19 cellular contexts compared by ENCODE assay signal in genomic region chr17:82177276-82177675, GRCh38. TPM values are rescaled to one million over a fixed set of nuclear protein-coding genes. Genes with fewer than 3 reads are reported as not detected.
A peak's percentile ranks its signal among the peaks of the same experiment; 100 is the strongest.
DNase-seq lines count a peak whose midpoint lies in the region; ATAC-seq, FAIRE-seq and TF ChIP-seq lines count a peak whose summit lies in the region.
"Had no signal": no experiment of that assay in that cellular context is flagged by ENCODE, and none has a peak within 500 bp of the region (broad histone marks: within the 10 kb centered on the region; RNA-seq: fewer than 3 reads in every experiment).

No MANE protein-coding gene starts in this region.

- TF ChIP-seq RAD21 in HepG2 (CRISPR knock-in tag; IDR thresholded peaks at IDR 0.05) (no peak), GM12878 (IDR thresholded peaks at IDR 0.05; ENCODE audit: insufficient read depth, low read depth, low read length) (no peak)

- in situ Hi-C loops in HepG2 (cut with HindIII; ENCODE audit: extremely low pct_ligation_motif_present, low pct_unique_long_range_greater_than_20kb) (no loop called here), GM12878 (cut with MboI) (no loop called here)

- TF ChIP-seq POLR2A in HepG2 (IDR thresholded peaks at IDR 0.05; ENCODE audit: insufficient read depth in 1 of 2, low read depth in 2 of 2, low read length in 2 of 2) (no peak), right lobe of liver (IDR thresholded peaks at IDR 0.05) (no peak), GM12878 (IDR thresholded peaks at IDR 0.05; ENCODE audit: low read depth, low read length) (no peak), thyroid gland (IDR thresholded peaks at IDR 0.05) (no peak)

- ATAC-seq in HepG2: no peak
- ATAC-seq in right lobe of liver: no peak
- no peak for ATAC-seq in GM12878

- TF ChIP-seq CTCF in HepG2 (CRISPR knock-in tag; IDR thresholded peaks at IDR 0.05): no peak
- no peak for TF ChIP-seq CTCF in right lobe of liver (IDR thresholded peaks at IDR 0.05)
- TF ChIP-seq CTCF in GM12878 (IDR thresholded peaks at IDR 0.05 in 2 of 3, conservative IDR thresholded peaks at IDR 0.05 in 1 of 3; ENCODE audit: control insufficient read depth in 2 of 3, extremely low read depth in 1 of 3, insufficient read depth in 1 of 3, low read depth in 3 of 3, low read length in 3 of 3): no peak
- no peak for TF ChIP-seq CTCF in keratinocyte (optimal IDR thresholded peaks at IDR 0.05 in 1 of 3, IDR thresholded peaks at IDR 0.05 in 1 of 3, conservative IDR thresholded peaks at IDR 0.05 in 1 of 3; ENCODE audit: extremely low read depth in 1 of 3, insufficient read depth in 2 of 3, low read length in 3 of 3)
- TF ChIP-seq CTCF in thyroid gland (IDR thresholded peaks at IDR 0.05): no peak

- RAD21 ChIA-PET in GM12878 (lab: Charles Lee; ENCODE audit: unreplicated experiment): no interaction called here

- no peaks in the 10 kb centered on the region for H4K20me1 ChIP-seq in HepG2 (ENCODE audit: insufficient read depth, low read length)
- no peaks in the 10 kb centered on the region for H4K20me1 ChIP-seq in GM12878 (ENCODE audit: control insufficient read depth, insufficient read depth)
- H4K20me1 ChIP-seq in keratinocyte (ENCODE audit: control insufficient read depth, extremely low read depth, insufficient read depth, low read length): no peaks in the 10 kb centered on the region

- DNase-seq in HepG2 (ENCODE audit: low spot score) (no peak), right lobe of liver (no peak), GM12878 (ENCODE audit: low read depth, low spot score) (no peak), keratinocyte (ENCODE audit: low read depth, low spot score) (no peak), thyroid gland (peak; percentile 91 to 93), RPMI8226 (no peak), SKM-1 treated with dmso at 0.1 percent for 144 hours (lab: John Stamatoyannopoulos, UW; ENCODE audit: unreplicated experiment) (no peak), cerebellar nuclear complex (lab: John Stamatoyannopoulos, UW) (no peak)
- DNase-seq: Calu3, DMS79 treated with DMSO at 0.1 percent for 48 hours, Kasumi-1, MV-4-11, NCI-H1105, NCI-H146, NCI-H1930, NCI-H2107, NCI-H524, NCI-H774 had no signal

- SMC1A ChIA-PET in GM12878 (lab: Charles Lee; ENCODE audit: uncharacterized antibody, unreplicated experiment): no interaction called here

- H3K4me3 ChIP-seq in HepG2 (replicated peaks in 1 of 3; ENCODE audit: insufficient read depth in 1 of 3, low read depth in 2 of 3, low read length in 3 of 3): no peak overlapping the region
- no peak overlapping the region for H3K4me3 ChIP-seq in right lobe of liver
- no peak overlapping the region for H3K4me3 ChIP-seq in GM12878
- no peak overlapping the region for H3K4me3 ChIP-seq in keratinocyte (ENCODE audit: control insufficient read depth in 2 of 3, extremely low read depth in 1 of 3, insufficient read depth in 2 of 3, low read depth in 1 of 3, low read length in 3 of 3)
- no peak overlapping the region for H3K4me3 ChIP-seq in thyroid gland (replicated peaks in 1 of 3)
- H3K4me3 ChIP-seq: SJSA1 had no signal

- BruUV-seq in HepG2 (replicated peaks; lab: Mats Ljungman, UMichigan) (no TSS peak), GM12878 (replicated peaks; lab: Mats Ljungman, UMichigan) (no TSS peak)

- no peaks in the 10 kb centered on the region for H3K79me2 ChIP-seq in HepG2 (ENCODE audit: insufficient read depth, low read length)
- H3K79me2 ChIP-seq in GM12878 (ENCODE audit: control insufficient read depth, insufficient read depth, low read length): no peaks in the 10 kb centered on the region
- H3K79me2 ChIP-seq in keratinocyte (ENCODE audit: control insufficient read depth, insufficient read depth, low read length): no peaks in the 10 kb centered on the region

- dilution Hi-C loops in keratinocyte (cut with MboI; ENCODE audit: extremely low pct_ligation_motif_present, low sequenced_read_pairs): no loop called here

- peaks cover 6 to 11% of the 10 kb centered on the region in 2 experiments; a peak in 4 of 5 replicates for H3K36me3 ChIP-seq in HepG2 (replicated peaks in 1 of 2; ENCODE audit: control insufficient read depth in 1 of 2, insufficient read depth in 2 of 2, low read length in 2 of 2)
- no peaks in the 10 kb centered on the region for H3K36me3 ChIP-seq in right lobe of liver
- H3K36me3 ChIP-seq in GM12878 (ENCODE audit: control insufficient read depth in 2 of 2, insufficient read depth in 2 of 2, low read length in 1 of 2): no peaks in the 10 kb centered on the region; a peak in 1 of 4 replicates
- peaks cover 3 to 33% of the 10 kb centered on the region in 2 experiments for H3K36me3 ChIP-seq in keratinocyte (ENCODE audit: control insufficient read depth in 2 of 2, extremely low read depth in 1 of 2, insufficient read depth in 2 of 2, low read length in 2 of 2)
- H3K36me3 ChIP-seq in thyroid gland: peaks cover 0 to 4% of the 10 kb centered on the region in 2 donors

- H3K4me2 ChIP-seq in HepG2 (ENCODE audit: low read depth, low read length) (no peak overlapping the region), GM12878 (ENCODE audit: control insufficient read depth, insufficient read depth) (no peak overlapping the region), keratinocyte (ENCODE audit: control insufficient read depth, extremely low read depth, insufficient read depth, low read depth, low read length) (no peak overlapping the region)

- CTCF ChIA-PET in HepG2 (lab: Yijun Ruan, JAX; ENCODE audit: low intra/inter-chr PET ratio, low total read pairs) (no interaction called here), GM12878 (lab: Yijun Ruan, JAX) (interaction anchor here (0.6 kb wide), 1 partner anchor 180 kb away, joined by 4 read pairs; no protein-coding TSS in a partner anchor)

- H3K9me3 ChIP-seq in HepG2 (ENCODE audit: low read length) (no peaks in the 10 kb centered on the region), right lobe of liver (no peaks in the 10 kb centered on the region), GM12878 (replicated peaks; ENCODE audit: control insufficient read depth, insufficient read depth, low read length) (no peaks in the 10 kb centered on the region), keratinocyte (ENCODE audit: control insufficient read depth, low read depth, low read length) (no peaks in the 10 kb centered on the region), thyroid gland (no peaks in the 10 kb centered on the region)
- H3K9me3 ChIP-seq: SJSA1 had no signal

- H2AFZ ChIP-seq in HepG2 (ENCODE audit: low read length) (no peak overlapping the region), GM12878 (ENCODE audit: control insufficient read depth, low read depth, low read length) (no peak overlapping the region), keratinocyte (ENCODE audit: control insufficient read depth, low read length) (no peak overlapping the region)

- no peak for TF ChIP-seq EP300 in HepG2 (IDR thresholded peaks at IDR 0.05; ENCODE audit: low read depth in 2 of 2, low read length in 2 of 2)
- no peak for TF ChIP-seq EP300 in HepG2 (CRISPR knock-in tag; IDR thresholded peaks at IDR 0.05; ENCODE audit: borderline replicate concordance)
- no peak for TF ChIP-seq EP300 in GM12878 (IDR thresholded peaks at IDR 0.05; ENCODE audit: borderline replicate concordance in 1 of 2, control insufficient read depth in 1 of 2, low read depth in 2 of 2, low read length in 2 of 2)

- POLR2A ChIA-PET in HepG2 (lab: Yijun Ruan, JAX) (no interaction called here), GM12878 (lab: Charles Lee) (no interaction called here)

- intact Hi-C loops in HepG2 (cut with micrococcal nuclease; ENCODE audit: unreplicated experiment) (no loop called here), right lobe of liver (cut with DNase I) (no loop called here), GM12878 (cut with micrococcal nuclease; ENCODE audit: unreplicated experiment) (no loop called here), thyroid gland (cut with DNase I) (no loop called here)

- H3K27me3 ChIP-seq in HepG2 (ENCODE audit: control insufficient read depth in 1 of 2, insufficient read depth in 2 of 2, low read length in 2 of 2): no peaks in the 10 kb centered on the region
- no peaks in the 10 kb centered on the region for H3K27me3 ChIP-seq in right lobe of liver
- H3K27me3 ChIP-seq in GM12878 (replicated peaks in 1 of 2; ENCODE audit: control insufficient read depth in 2 of 2, insufficient read depth in 2 of 2, low read length in 1 of 2): no peaks in the 10 kb centered on the region
- no peaks in the 10 kb centered on the region for H3K27me3 ChIP-seq in keratinocyte (ENCODE audit: control insufficient read depth, extremely low read depth, insufficient read depth, low read length)
- no peaks in the 10 kb centered on the region for H3K27me3 ChIP-seq in thyroid gland
- H3K27me3 ChIP-seq: SJSA1 had no signal

- no peak overlapping the region for H3K9ac ChIP-seq in HepG2 (ENCODE audit: insufficient read depth, low read depth, low read length)
- no peak overlapping the region for H3K9ac ChIP-seq in GM12878 (ENCODE audit: control insufficient read depth, insufficient read depth, low read length)
- H3K9ac ChIP-seq in keratinocyte (ENCODE audit: control insufficient read depth, extremely low read depth, insufficient read depth, low read length): no peak overlapping the region

- 94% methylated on average over 11 of the region's 11 CpGs for WGBS in HepG2 (ENCODE audit: low lambda C conversion rate)
- WGBS in right lobe of liver (ENCODE audit: insufficient coverage, low coverage, low lambda C conversion rate, missing lambda C conversion rate): 100% methylated on average over 6 of the region's 11 CpGs
- WGBS in GM12878 (ENCODE audit: insufficient coverage, insufficient replicate concordance, low lambda C conversion rate, missing lambda C conversion rate): 80% methylated on average over 11 of the region's 11 CpGs
- 38 to 48% methylated on average over 11 of the region's 11 CpGs for WGBS in thyroid gland, 2 donors

- H3K27ac ChIP-seq in HepG2 (ENCODE audit: extremely low read length, insufficient read depth, low read length) (no peak overlapping the region), right lobe of liver (no peak overlapping the region), GM12878 (ENCODE audit: control insufficient read depth, insufficient read depth) (no peak overlapping the region), keratinocyte (ENCODE audit: control insufficient read depth, insufficient read depth, low read length) (no peak overlapping the region), thyroid gland (peak overlapping the region; percentile 76 to 88 (median 83))
- H3K27ac ChIP-seq: SJSA1 had no signal

- H3K4me1 ChIP-seq in HepG2 (ENCODE audit: insufficient read depth, low read length) (peaks cover 13% of the 10 kb centered on the region), right lobe of liver (peaks cover 0 to 5% (median 0%) of the 10 kb centered on the region in 4 donors), GM12878 (ENCODE audit: control insufficient read depth, insufficient read depth, low read length) (no peaks in the 10 kb centered on the region), keratinocyte (ENCODE audit: control insufficient read depth, extremely low read depth, insufficient read depth, low read length) (peaks cover 7% of the 10 kb centered on the region), thyroid gland (peaks cover 35 to 36% of the 10 kb centered on the region in 2 donors)
- H3K4me1 ChIP-seq: SJSA1 had no signal

- H3K9me1 ChIP-seq in keratinocyte (ENCODE audit: control insufficient read depth, extremely low read depth, insufficient read depth, low read length): no peaks in the 10 kb centered on the region

- FAIRE-seq in HepG2 (lab: Jason Lieb, UNC) (peak; percentile 49), GM12878 (lab: Jason Lieb, UNC) (peak; percentile 98), keratinocyte (lab: Jason Lieb, UNC) (peak; percentile 56)

RNA-seq across cellular contexts. Expression of gene CCDC57, which starts 35.4 kb away (rescaled TPM):
- 54.8 and 59.9 TPM in 2 replicates for total RNA-seq in HepG2 (2016; rRNA removed; fragmentation: Illumina TruSeq; extraction: Trizol)
- total RNA-seq in HepG2 (2016; cell fraction: cytosol; rRNA removed; fragmentation: Illumina TruSeq; extraction: Trizol; ENCODE audit: low read depth): 85.1 and 122 TPM in 2 replicates
- 54.5 and 62.8 TPM in 2 replicates for total RNA-seq in HepG2 (2016; cell fraction: insoluble cytoplasmic fraction; rRNA removed; fragmentation: Illumina TruSeq; extraction: Trizol)
- 78.3 and 105 TPM in 2 replicates for total RNA-seq in HepG2 (2016; cell fraction: membrane; rRNA removed; fragmentation: Illumina TruSeq; extraction: Trizol)
- total RNA-seq in HepG2 (2016; cell fraction: nucleus; rRNA removed; fragmentation: Illumina TruSeq; extraction: Trizol): 40.6 and 45.1 TPM in 2 replicates
- 59.3 and 69.8 TPM in 2 replicates for polyA plus RNA-seq in HepG2 (2011; rRNA removed)
- 59.9 and 140 TPM in 2 replicates for polyA plus RNA-seq in HepG2 (2011; cell fraction: cytosol; rRNA removed)
- polyA plus RNA-seq in HepG2 (2011; cell fraction: nucleus; rRNA removed): 103 and 130 TPM in 2 replicates
- polyA plus RNA-seq in HepG2 (2012): 48.8 and 63.7 TPM in 2 replicates
- 113 and 149 TPM in 2 replicates for polyA plus RNA-seq in HepG2 (2016; cell fraction: cytosol; fragmentation: Illumina TruSeq; extraction: Trizol; ENCODE audit: low read depth)
- polyA plus RNA-seq in HepG2 (2016; cell fraction: insoluble cytoplasmic fraction; fragmentation: Illumina TruSeq; extraction: Trizol; ENCODE audit: low read depth): 62.5 and 66.4 TPM in 2 replicates
- polyA plus RNA-seq in HepG2 (2016; cell fraction: membrane; fragmentation: Illumina TruSeq; extraction: Trizol; ENCODE audit: low read depth): 95.1 and 110 TPM in 2 replicates
- polyA plus RNA-seq in HepG2 (2016; cell fraction: nucleus; fragmentation: Illumina TruSeq; extraction: Trizol; ENCODE audit: insufficient read depth, low read depth): 121 and 124 TPM in 2 replicates
- polyA minus RNA-seq in HepG2 (2011; rRNA and poly(A)+ RNA removed; ENCODE audit: low replicate concordance): 23.1 and 32.6 TPM in 2 replicates
- polyA minus RNA-seq in HepG2 (2011; cell fraction: cytosol; rRNA and poly(A)+ RNA removed): 18.1 and 19.8 TPM in 2 replicates
- polyA minus RNA-seq in HepG2 (2011; cell fraction: nucleus; rRNA and poly(A)+ RNA removed): 27.6 and 37.2 TPM in 2 replicates
- 10 to 100 TPM; 10.1 to 37.4 (median 17.2) TPM for total RNA-seq in right lobe of liver
- 92.3 and 116 TPM in 2 replicates for total RNA-seq in GM12878 (2013; cell fraction: nucleolus; rRNA removed)
- total RNA-seq in GM12878 (2014; rRNA removed): 43.0 and 49.0 TPM in 2 replicates
- total RNA-seq in GM12878 (2014; rRNA removed; fragmentation: Illumina TruSeq; extraction: Trizol): 36.9 and 42.5 TPM in 2 replicates
- 69.1 and 74.1 TPM in 2 replicates for total RNA-seq in GM12878 (2021)
- 82.9 TPM for polyA plus RNA-seq in GM12878 (2011; ENCODE audit: low read depth)
- 16.2 and 30.5 TPM in 2 replicates for polyA plus RNA-seq in GM12878 (2011; rRNA removed)
- 93.0 and 152 TPM in 2 replicates for polyA plus RNA-seq in GM12878 (2011; cell fraction: cytosol; rRNA removed)
- 97.1 and 115 TPM in 2 replicates for polyA plus RNA-seq in GM12878 (2011; cell fraction: nucleus; rRNA removed)
- polyA plus RNA-seq in GM12878 (2012): 44.5 and 61.4 TPM in 2 replicates
- 7.2 and 29.3 TPM in 2 replicates for polyA plus RNA-seq in GM12878 (2014; fragmentation: Illumina TruSeq; extraction: Trizol)
- polyA plus RNA-seq in GM12878 (2014; fragmentation: Nextera tagmentation; extraction: Ambion mirVana): 10 to 100 TPM in 1 of 2 experiments, 1 to 10 TPM in 1; 5.4 to 18.0 TPM
- 123 and 135 TPM in 2 replicates for polyA plus RNA-seq in GM12878 (2014; rRNA removed)
- 10 to 100 TPM; 77.2 to 80.3 TPM for polyA plus RNA-seq in GM12878 (2016; fragmentation: Nextera tagmentation; extraction: Ambion mirVana)
- 9.0 and 23.6 TPM in 2 replicates for polyA minus RNA-seq in GM12878 (2011; rRNA and poly(A)+ RNA removed)
- 7.8 and 11.4 TPM in 2 replicates for polyA minus RNA-seq in GM12878 (2011; cell fraction: cytosol; rRNA and poly(A)+ RNA removed)
- polyA minus RNA-seq in GM12878 (2011; cell fraction: nucleus; rRNA and poly(A)+ RNA removed): 13.3 and 20.4 TPM in 2 replicates
- polyA plus RNA-seq in keratinocyte: 14.0 to 24.8 TPM (median 19.2 TPM) in 3 replicates
- polyA plus RNA-seq in keratinocyte (2011; ENCODE audit: low read depth): 7.6 TPM
- polyA plus RNA-seq in keratinocyte (2011; cell fraction: cytosol; rRNA removed): 3.2 and 6.1 TPM in 2 replicates
- polyA plus RNA-seq in keratinocyte (2011; cell fraction: nucleus; rRNA removed): 85.5 and 116 TPM in 2 replicates
- polyA plus RNA-seq in keratinocyte (2012; ENCODE audit: low replicate concordance): 7.8 and 13.8 TPM in 2 replicates
- 13.4 to 15.4 TPM (median 13.8 TPM) in 3 replicates for polyA minus RNA-seq in keratinocyte
- polyA minus RNA-seq in keratinocyte (2011; cell fraction: cytosol; rRNA and poly(A)+ RNA removed): 11.7 TPM
- 23.3 and 29.9 TPM in 2 replicates for polyA minus RNA-seq in keratinocyte (2011; cell fraction: nucleus; rRNA and poly(A)+ RNA removed)
- 10 to 100 TPM; 27.1 to 79.9 (median 50.9) TPM for total RNA-seq in thyroid gland

RNA-seq across cellular contexts. Expression of gene SLC16A3, which starts 51.6 kb away (rescaled TPM):
- 99.9 and 242 TPM in 2 replicates for total RNA-seq in HepG2 (2016; rRNA removed; fragmentation: Illumina TruSeq; extraction: Trizol)
- 51.0 and 61.4 TPM in 2 replicates for total RNA-seq in HepG2 (2016; cell fraction: cytosol; rRNA removed; fragmentation: Illumina TruSeq; extraction: Trizol; ENCODE audit: low read depth)
- total RNA-seq in HepG2 (2016; cell fraction: insoluble cytoplasmic fraction; rRNA removed; fragmentation: Illumina TruSeq; extraction: Trizol): 83.6 and 248 TPM in 2 replicates
- total RNA-seq in HepG2 (2016; cell fraction: membrane; rRNA removed; fragmentation: Illumina TruSeq; extraction: Trizol): 88.3 and 97.4 TPM in 2 replicates
- total RNA-seq in HepG2 (2016; cell fraction: nucleus; rRNA removed; fragmentation: Illumina TruSeq; extraction: Trizol): 164 and 200 TPM in 2 replicates
- 349 and 598 TPM in 2 replicates for polyA plus RNA-seq in HepG2 (2011; rRNA removed)
- polyA plus RNA-seq in HepG2 (2011; cell fraction: cytosol; rRNA removed): 384 and 554 TPM in 2 replicates
- 293 and 327 TPM in 2 replicates for polyA plus RNA-seq in HepG2 (2011; cell fraction: nucleus; rRNA removed)
- 348 and 404 TPM in 2 replicates for polyA plus RNA-seq in HepG2 (2012)
- polyA plus RNA-seq in HepG2 (2016; cell fraction: cytosol; fragmentation: Illumina TruSeq; extraction: Trizol; ENCODE audit: low read depth): 38.7 and 40.7 TPM in 2 replicates
- 95.9 and 111 TPM in 2 replicates for polyA plus RNA-seq in HepG2 (2016; cell fraction: insoluble cytoplasmic fraction; fragmentation: Illumina TruSeq; extraction: Trizol; ENCODE audit: low read depth)
- 61.0 and 65.9 TPM in 2 replicates for polyA plus RNA-seq in HepG2 (2016; cell fraction: membrane; fragmentation: Illumina TruSeq; extraction: Trizol; ENCODE audit: low read depth)
- polyA plus RNA-seq in HepG2 (2016; cell fraction: nucleus; fragmentation: Illumina TruSeq; extraction: Trizol; ENCODE audit: insufficient read depth, low read depth): 334 and 368 TPM in 2 replicates
- polyA minus RNA-seq in HepG2 (2011; rRNA and poly(A)+ RNA removed; ENCODE audit: low replicate concordance): 181 and 1,731 TPM in 2 replicates
- polyA minus RNA-seq in HepG2 (2011; cell fraction: cytosol; rRNA and poly(A)+ RNA removed): 365 and 408 TPM in 2 replicates
- polyA minus RNA-seq in HepG2 (2011; cell fraction: nucleus; rRNA and poly(A)+ RNA removed): 137 and 145 TPM in 2 replicates
- 10 to 100 TPM in 2 of 6 experiments, 1 to 10 TPM in 4; 4.1 to 34.0 (median 7.3) TPM for total RNA-seq in right lobe of liver
- total RNA-seq in GM12878 (2013; cell fraction: nucleolus; rRNA removed): 264 and 312 TPM in 2 replicates
- total RNA-seq in GM12878 (2014; rRNA removed): 33.4 and 37.8 TPM in 2 replicates
- 10.2 and 10.3 TPM in 2 replicates for total RNA-seq in GM12878 (2014; rRNA removed; fragmentation: Illumina TruSeq; extraction: Trizol)
- 46.5 and 49.5 TPM in 2 replicates for total RNA-seq in GM12878 (2021)
- polyA plus RNA-seq in GM12878 (2011; ENCODE audit: low read depth): 24.0 TPM
- 18.0 and 44.4 TPM in 2 replicates for polyA plus RNA-seq in GM12878 (2011; rRNA removed)
- polyA plus RNA-seq in GM12878 (2011; cell fraction: cytosol; rRNA removed): 60.2 and 98.5 TPM in 2 replicates
- polyA plus RNA-seq in GM12878 (2011; cell fraction: nucleus; rRNA removed): 75.2 and 100 TPM in 2 replicates
- polyA plus RNA-seq in GM12878 (2012): 102 and 145 TPM in 2 replicates
- 0.44 and 4.6 TPM in 2 replicates for polyA plus RNA-seq in GM12878 (2014; fragmentation: Illumina TruSeq; extraction: Trizol)
- polyA plus RNA-seq in GM12878 (2014; fragmentation: Nextera tagmentation; extraction: Ambion mirVana): 1 to 10 TPM in 1 of 2 experiments, under 1 TPM in 1; 0.10 to 1.2 TPM
- polyA plus RNA-seq in GM12878 (2014; rRNA removed): 30.0 and 33.0 TPM in 2 replicates
- polyA plus RNA-seq in GM12878 (2016; fragmentation: Nextera tagmentation; extraction: Ambion mirVana): 1 to 10 TPM; 4.3 to 5.7 TPM
- polyA minus RNA-seq in GM12878 (2011; rRNA and poly(A)+ RNA removed): 47.3 and 89.5 TPM in 2 replicates
- polyA minus RNA-seq in GM12878 (2011; cell fraction: cytosol; rRNA and poly(A)+ RNA removed): 32.2 and 37.6 TPM in 2 replicates
- 66.3 and 84.2 TPM in 2 replicates for polyA minus RNA-seq in GM12878 (2011; cell fraction: nucleus; rRNA and poly(A)+ RNA removed)
- 35.7 to 112 TPM (median 40.7 TPM) in 3 replicates for polyA plus RNA-seq in keratinocyte
- polyA plus RNA-seq in keratinocyte (2011; ENCODE audit: low read depth): 2.3 TPM
- 10.9 and 32.0 TPM in 2 replicates for polyA plus RNA-seq in keratinocyte (2011; cell fraction: cytosol; rRNA removed)
- 83.4 and 104 TPM in 2 replicates for polyA plus RNA-seq in keratinocyte (2011; cell fraction: nucleus; rRNA removed)
- 17.6 and 73.8 TPM in 2 replicates for polyA plus RNA-seq in keratinocyte (2012; ENCODE audit: low replicate concordance)
- polyA minus RNA-seq in keratinocyte: 53.8 to 107 TPM (median 83.5 TPM) in 3 replicates
- polyA minus RNA-seq in keratinocyte (2011; cell fraction: cytosol; rRNA and poly(A)+ RNA removed): 181 TPM
- polyA minus RNA-seq in keratinocyte (2011; cell fraction: nucleus; rRNA and poly(A)+ RNA removed): 161 and 170 TPM in 2 replicates
- total RNA-seq in thyroid gland: 10 to 100 TPM; 42.1 to 75.5 (median 44.2) TPM

Comparison
In these comparisons a context has a peak if more than half of its experiments do, and no peak if none do; other contexts are left out.
1. DNase-seq: peak in thyroid gland (2 of 2); none in HepG2 (single experiment), right lobe of liver (0 of 3), GM12878 (single experiment), keratinocyte (single experiment), RPMI8226 (single experiment), SKM-1 treated with dmso at 0.1 percent for 144 hours (single experiment) and cerebellar nuclear complex (0 of 2).
2. H3K27ac ChIP-seq: peak in thyroid gland (3 of 3); none in HepG2 (single experiment), right lobe of liver (0 of 3), GM12878 (single experiment) and keratinocyte (single experiment).